In genomic region chr9:4297795-4298254, GRCh38 we compare ENCODE assay signal across 8 cellular contexts. TPM values are rescaled to one million over a fixed set of nuclear protein-coding genes. Genes with fewer than 3 reads are reported as not detected.
A peak's percentile ranks its signal among the peaks of the same experiment; 100 is the strongest.
DNase-seq lines count a peak whose midpoint lies in the region; ATAC-seq and TF ChIP-seq lines count a peak whose summit lies in the region.

No MANE protein-coding gene starts in this region.

- H3K9me3 Mint-ChIP-seq in activated T-helper 2 cell treated with anti-CD3 and anti-CD28 coated beads, Interferon-gamma antibody, Interleukin-2, Interleukin-4, amounts not matched to agents 10 μg/mL and 5 μg/mL and 100 μg/mL, durations not matched to agents 14 hours and 24 hours and 36 hours = no peaks in the 10 kb centered on the region
- H3K9me3 Mint-ChIP-seq in naive thymus-derived CD8-positive, alpha-beta T cell = no peaks in the 10 kb centered on the region

- no peaks in the 10 kb centered on the region for H3K36me3 Mint-ChIP-seq in activated T-helper 2 cell treated with anti-CD3 and anti-CD28 coated beads, Interferon-gamma antibody, Interleukin-2, Interleukin-4, amounts not matched to agents 10 μg/mL and 5 μg/mL and 100 μg/mL, durations not matched to agents 14 hours and 24 hours and 36 hours (ENCODE audit: low read depth)
- H3K36me3 Mint-ChIP-seq in naive thymus-derived CD8-positive, alpha-beta T cell = peaks cover 0 to 4% (median 0%) of the 10 kb centered on the region in 3 donors

- no peak for TF ChIP-seq POLR2A in tibial nerve (IDR thresholded peaks at IDR 0.05)

- H3K4me3 ChIP-seq in fibroblast of pulmonary artery (replicated peaks; ENCODE audit: low read depth, low read length) = peak overlapping the region; percentile 92
- peak overlapping the region; percentile 69 to 90 (median 72) for H3K4me3 ChIP-seq in tibial nerve

- H3K4me1 Mint-ChIP-seq in activated T-helper 2 cell treated with anti-CD3 and anti-CD28 coated beads, Interferon-gamma antibody, Interleukin-2, Interleukin-4, amounts not matched to agents 10 μg/mL and 5 μg/mL and 100 μg/mL, durations not matched to agents 14 hours and 24 hours and 36 hours (ENCODE audit: low read depth) = peaks cover 55% of the 10 kb centered on the region
- H3K4me1 Mint-ChIP-seq in naive thymus-derived CD8-positive, alpha-beta T cell = peaks cover 15 to 30% (median 19%) of the 10 kb centered on the region in 4 donors

- intact Hi-C loops in activated T-helper 2 cell treated with anti-CD3 and anti-CD28 coated beads, Interferon-gamma antibody, Interleukin-2, Interleukin-4, amounts not matched to agents 10 μg/mL and 5 μg/mL and 100 μg/mL, durations not matched to agents 14 hours and 24 hours and 36 hours (cut with micrococcal nuclease) = loop anchor here (1.0 to 5.0 kb wide), 5 partner anchors 8 to 771 kb away; partner anchors contain the start of gene RFX3

- TF ChIP-seq EP300 in tibial nerve (IDR thresholded peaks at IDR 0.05) = no peak

- H3K27ac Mint-ChIP-seq in activated T-helper 2 cell treated with anti-CD3 and anti-CD28 coated beads, Interferon-gamma antibody, Interleukin-2, Interleukin-4, amounts not matched to agents 10 μg/mL and 5 μg/mL and 100 μg/mL, durations not matched to agents 14 hours and 24 hours and 36 hours = peak overlapping the region; percentile 87
- peak overlapping the region; percentile 83 to 98 (median 93) for H3K27ac Mint-ChIP-seq in naive thymus-derived CD8-positive, alpha-beta T cell

- no peaks in the 10 kb centered on the region for H3K36me3 ChIP-seq in tibial nerve

- POLR2A ChIA-PET in naive thymus-derived CD8-positive, alpha-beta T cell (lab: Charles Lee) = interaction anchor here (0.6 to 2.2 kb wide), 10 partner anchors 10 to 773 kb away, joined by 3 to 15 read pairs (median 4); partner anchors contain the start of gene RFX3

- peak; percentile 54 to 74 for DNase-seq in NCI-H2081 (lab: John Stamatoyannopoulos, UW)
- no peak for DNase-seq in NCI-H2081 treated with DMSO at 0.1 percent for 48 hours (lab: John Stamatoyannopoulos, UW)
- peak; percentile 79 for DNase-seq in NCI-H748 (lab: John Stamatoyannopoulos, UW; ENCODE audit: unreplicated experiment)
- peak; percentile 33 for DNase-seq in activated T-helper 2 cell treated with anti-CD3 and anti-CD28 coated beads, Interferon-gamma antibody, Interleukin-2, Interleukin-4, amounts not matched to agents 10 μg/mL and 5 μg/mL and 100 μg/mL, durations not matched to agents 14 hours and 24 hours and 36 hours (ENCODE audit: low spot score)
- peak; percentile 90 for DNase-seq in fibroblast of pulmonary artery (ENCODE audit: low read depth)
- DNase-seq in naive thymus-derived CD8-positive, alpha-beta T cell = peak in 9 of 10 donors; percentile 32 to 81 (median 58)
- peak; percentile 16 to 45 for DNase-seq in tibial nerve (ENCODE audit: low spot score in 2 of 2)

- peak overlapping the region; percentile 79 to 97 (median 91) for H3K27ac ChIP-seq in tibial nerve

- H3K4me3 Mint-ChIP-seq in activated T-helper 2 cell treated with anti-CD3 and anti-CD28 coated beads, Interferon-gamma antibody, Interleukin-2, Interleukin-4, amounts not matched to agents 10 μg/mL and 5 μg/mL and 100 μg/mL, durations not matched to agents 14 hours and 24 hours and 36 hours (ENCODE audit: low read depth) = peak overlapping the region; percentile 97
- peak overlapping the region; percentile 94 to 99 (median 96) for H3K4me3 Mint-ChIP-seq in naive thymus-derived CD8-positive, alpha-beta T cell

- peaks cover 57% of the 10 kb centered on the region for H3K27me3 Mint-ChIP-seq in activated T-helper 2 cell treated with anti-CD3 and anti-CD28 coated beads, Interferon-gamma antibody, Interleukin-2, Interleukin-4, amounts not matched to agents 10 μg/mL and 5 μg/mL and 100 μg/mL, durations not matched to agents 14 hours and 24 hours and 36 hours (ENCODE audit: low read depth)
- peaks cover 0 to 41% (median 3%) of the 10 kb centered on the region in 5 donors for H3K27me3 Mint-ChIP-seq in naive thymus-derived CD8-positive, alpha-beta T cell

- no peaks in the 10 kb centered on the region for H3K27me3 ChIP-seq in tibial nerve

- ATAC-seq in HG02678 (IDR thresholded peaks at IDR 0.05; ENCODE audit: unreplicated experiment) = peak; percentile 41
- ATAC-seq in naive thymus-derived CD8-positive, alpha-beta T cell = peak; percentile 55 to 66

- 0 to 1% methylated on average over 24 to 58 of the region's 58 CpGs for WGBS in tibial nerve, 2 donors

- TF ChIP-seq CTCF in fibroblast of pulmonary artery (IDR thresholded peaks at IDR 0.05; ENCODE audit: low read length, missing control alignments) = no peak
- TF ChIP-seq CTCF in tibial nerve (IDR thresholded peaks at IDR 0.05) = no peak

- peaks cover 0 to 55% (median 14%) of the 10 kb centered on the region in 4 donors for H3K4me1 ChIP-seq in tibial nerve

- no peaks in the 10 kb centered on the region for H3K9me3 ChIP-seq in tibial nerve

RNA-seq across cellular contexts. Expression of gene GLIS3, which starts 2.0 kb away (rescaled TPM):
- 2.6 and 2.8 TPM in 2 replicates for total RNA-seq in activated T-helper 2 cell treated with anti-CD3 and anti-CD28 coated beads, Interferon-gamma antibody, Interleukin-2, Interleukin-4, amounts not matched to agents 10 μg/mL and 5 μg/mL and 100 μg/mL, durations not matched to agents 14 hours and 24 hours and 36 hours
- 1 to 10 TPM; 8.8 to 9.4 TPM for total RNA-seq in naive thymus-derived CD8-positive, alpha-beta T cell
- 1 to 10 TPM; 1.0 to 6.1 (median 1.5) TPM for polyA plus RNA-seq in naive thymus-derived CD8-positive, alpha-beta T cell
- total RNA-seq in tibial nerve = 10 to 100 TPM; 19.8 to 50.1 (median 31.5) TPM
